ENCODE assay signal across 17 cellular contexts in genomic region chr3:69096299-69096698, GRCh38. TPM values are rescaled to one million over a fixed set of nuclear protein-coding genes. Genes with fewer than 3 reads are reported as not detected.
DNase-seq lines count a peak whose midpoint lies in the region; ATAC-seq, FAIRE-seq and TF ChIP-seq lines count a peak whose summit lies in the region.
"Had no signal": no experiment of that assay in that cellular context is flagged by ENCODE, and none has a peak within 500 bp of the region (broad histone marks: within the 10 kb centered on the region; RNA-seq: fewer than 3 reads in every experiment).

No MANE protein-coding gene starts in this region.

- peaks cover 16 to 25% of the 10 kb centered on the region in 2 donors for H3K36me3 Mint-ChIP-seq in CD14-positive monocyte

- TF ChIP-seq POLR2A in GM12891 (IDR thresholded peaks at IDR 0.05; ENCODE audit: low read depth, low read length) = no peak

- no peak overlapping the region for H3K4me3 ChIP-seq in HL-60 (replicated peaks; ENCODE audit: insufficient read depth, low read length)
- H3K4me3 ChIP-seq in coronary artery = no peak overlapping the region
- no peak overlapping the region for H3K4me3 ChIP-seq in psoas muscle

- H3K27ac ChIP-seq in HL-60 (replicated peaks) = peak overlapping the region; percentile 8; the same call in 1 of the 2 replicates
- peak overlapping the region; percentile 68 to 74 for H3K27ac ChIP-seq in coronary artery
- peak overlapping the region; percentile 98 for H3K27ac ChIP-seq in psoas muscle

- H3K4me1 ChIP-seq in psoas muscle = peaks cover 77% of the 10 kb centered on the region

- DNase-seq in CD14-positive monocyte (ENCODE audit: low spot score) = no peak
- DNase-seq in HL-60 (ENCODE audit: low read depth in 1 of 2, low spot score in 1 of 2) = no peak
- no peak for DNase-seq in coronary artery (ENCODE audit: low spot score)
- DNase-seq in psoas muscle = no peak
- DNase-seq in NCI-H1930 (lab: John Stamatoyannopoulos, UW) = no peak
- DNase-seq in GM12891 (ENCODE audit: insufficient read length, low spot score) = no peak
- no peak for DNase-seq in NCI-H2081 treated with DMSO at 0.1 percent for 48 hours (lab: John Stamatoyannopoulos, UW)
- DNase-seq: activated CD8-positive, alpha-beta memory T cell treated with anti-CD3 and anti-CD28 coated beads, Interleukin-2, amount 50 U/mL, for 48 hours; COR-L47; hippocampal formation; left ventricle myocardium superior; NCI-H1105; NCI-H524; posterior cingulate gyrus had no signal

- intact Hi-C loops in CD14-positive monocyte (cut with micrococcal nuclease) (no loop called here), psoas muscle (cut with DNase I) (no loop called here)

- ATAC-seq in psoas muscle (no peak), GM21576 (IDR thresholded peaks at IDR 0.05; ENCODE audit: unreplicated experiment) (no peak)
- ATAC-seq: left ventricle myocardium superior had no signal

- no peak for TF ChIP-seq CTCF in CD14-positive monocyte (IDR thresholded peaks at IDR 0.05)
- no peak for TF ChIP-seq CTCF in HL-60 (IDR thresholded peaks at IDR 0.05; ENCODE audit: insufficient read depth, low read length)
- TF ChIP-seq CTCF in coronary artery (IDR thresholded peaks at IDR 0.05) = no peak
- no peak for TF ChIP-seq CTCF in psoas muscle (IDR thresholded peaks at IDR 0.05)

- no peak for FAIRE-seq in GM12891 (lab: Jason Lieb, UNC)

- no peaks in the 10 kb centered on the region for H3K27me3 ChIP-seq in HL-60 (ENCODE audit: insufficient read depth, poor library complexity, severe bottlenecking)
- no peaks in the 10 kb centered on the region for H3K27me3 ChIP-seq in psoas muscle (ENCODE audit: insufficient read depth in 3 of 3, low read length in 2 of 3)

- peaks cover 5 to 21% of the 10 kb centered on the region in 2 donors for H3K36me3 ChIP-seq in psoas muscle (ENCODE audit: insufficient read depth in 1 of 2, low read depth in 1 of 2)

- no peak overlapping the region for H3K4me3 Mint-ChIP-seq in CD14-positive monocyte

- H3K4me1 Mint-ChIP-seq in CD14-positive monocyte = peaks cover 79% of the 10 kb centered on the region

- H3K27ac Mint-ChIP-seq in CD14-positive monocyte = peak overlapping the region in 5 of 7 donors; percentile 21 to 92 (median 84)

- 82 to 100% (median 87%) methylated on average over 2 to 5 of the region's 5 CpGs for WGBS in psoas muscle, 3 donors

- H3K9me3 ChIP-seq in psoas muscle = no peaks in the 10 kb centered on the region

- H3K27me3 Mint-ChIP-seq in CD14-positive monocyte (ENCODE audit: low read depth in 3 of 3) = peaks cover 0 to 3% (median 0%) of the 10 kb centered on the region in 3 donors

- no peaks in the 10 kb centered on the region for H3K9me3 Mint-ChIP-seq in CD14-positive monocyte

TF ChIP-seq in GM12891, 5 proteins besides CTCF, POLR2A, EP300 and RAD21:
- TF ChIP-seq POLR2AphosphoS5 (IDR thresholded peaks at IDR 0.05; ENCODE audit: low read depth, low read length) (no peak), POU2F2 (IDR thresholded peaks at IDR 0.05; ENCODE audit: low read depth, low read length) (no peak), TAF1 (IDR thresholded peaks at IDR 0.05; ENCODE audit: low read depth, low read length) (no peak), SPI1 (IDR thresholded peaks at IDR 0.05; ENCODE audit: low read depth, low read length) (no peak), PAX5 (IDR thresholded peaks at IDR 0.05; ENCODE audit: insufficient read depth, low read length, severe bottlenecking) (no peak)

RNA-seq across cellular contexts. Expression of gene ARL6IP5, which starts 11.6 kb away (rescaled TPM):
- 100 to 1,000 TPM; 430 to 458 TPM for polyA plus RNA-seq in CD14-positive monocyte
- 100 to 1,000 TPM; 121 to 191 (median 156) TPM for total RNA-seq in psoas muscle
- 100 to 1,000 TPM in 2 of 3 donors, 10 to 100 TPM in 1; 82.1 to 171 (median 146) TPM for polyA plus RNA-seq in psoas muscle
- polyA plus RNA-seq in GM12891 (2012; ENCODE audit: low read depth, missing spikeins) = 59.0 TPM

RNA-seq across cellular contexts. Expression of gene UBA3, which starts 16.1 kb away (rescaled TPM):
- polyA plus RNA-seq in CD14-positive monocyte (10 to 100 TPM; 77.1 to 88.5 TPM), psoas muscle (10 to 100 TPM; 20.5 to 59.3 (median 29.5) TPM)
- total RNA-seq in psoas muscle = 10 to 100 TPM; 32.7 to 44.6 (median 42.3) TPM
- 45.1 TPM for polyA plus RNA-seq in GM12891 (2012; ENCODE audit: low read depth, missing spikeins)

RNA-seq across cellular contexts. Expression of gene LMOD3, which starts 26.1 kb away (rescaled TPM):
- polyA plus RNA-seq in CD14-positive monocyte = not detected
- 100 to 1,000 TPM; 127 to 258 (median 174) TPM for total RNA-seq in psoas muscle
- polyA plus RNA-seq in psoas muscle = 100 to 1,000 TPM in 2 of 3 donors, 1 to 10 TPM in 1; 9.0 to 133 (median 129) TPM
- polyA plus RNA-seq in GM12891 (2012; ENCODE audit: low read depth, missing spikeins) = 0.03 TPM
- total RNA-seq: RPMI7951, subcutaneous adipose tissue had no signal

RNA-seq across cellular contexts. Expression of gene TMF1, which starts 44.2 kb away (rescaled TPM):
- polyA plus RNA-seq in CD14-positive monocyte = 10 to 100 TPM; 23.1 to 25.6 TPM
- total RNA-seq in psoas muscle = 10 to 100 TPM; 23.0 to 31.5 (median 29.3) TPM
- 10 to 100 TPM in 2 of 3 donors, 1 to 10 TPM in 1; 6.7 to 25.9 (median 10.1) TPM for polyA plus RNA-seq in psoas muscle
- 11.9 TPM for polyA plus RNA-seq in GM12891 (2012; ENCODE audit: low read depth, missing spikeins)

Comparison
In these comparisons a context has a peak if more than half of its experiments do, and no peak if none do; other contexts are left out.
1. H3K27ac ChIP-seq: peak in every context shown above with its lines; median percentile 98 in psoas muscle; 71 in coronary artery; 8 in HL-60.
2. RNA of gene LMOD3, which starts 26.1 kb away (polyA plus RNA-seq): 9.0 to 133 TPM in psoas muscle; not detected in CD14-positive monocyte; every median in the first group is over 4 times any median in the second.